25 cellular contexts compared by ENCODE assay signal in genomic region chr7:99782012-99782953, GRCh38. TPM values are rescaled to one million over a fixed set of nuclear protein-coding genes. Genes with fewer than 3 reads are reported as not detected.
"Had no signal": no experiment of that assay in that cellular context is flagged by ENCODE, and none has a peak within 500 bp of the region (broad histone marks: within the 10 kb centered on the region; RNA-seq: fewer than 3 reads in every experiment).

No MANE protein-coding gene starts in this region.

- H3K27ac ChIP-seq: cardiac muscle cell, epithelial cell of prostate, foreskin keratinocyte, tibial artery, uterus, VCaP had no signal

- H3K4me3 ChIP-seq: cardiac muscle cell, tibial artery, uterus had no signal

- H3K4me1 ChIP-seq: tibial artery, uterus had no signal

- ATAC-seq: effector memory CD8-positive, alpha-beta T cell; foreskin keratinocyte; T-helper 17 cell had no signal

- DNase-seq: activated CD4-positive, alpha-beta T cell treated with anti-CD3 and anti-CD28 coated beads, Interleukin-2, amount 50 U/mL, for 48 hours; activated naive CD8-positive, alpha-beta T cell treated with anti-CD3 and anti-CD28 coated beads for 36 hours; amniotic stem cell; dermis blood vessel endothelial cell; effector memory CD8-positive, alpha-beta T cell; foreskin keratinocyte; hypothalamus; midbrain; nephron progenitor cell; stimulated activated CD4-positive, alpha-beta T cell treated with anti-CD3 and anti-CD28 coated beads, Interleukin-2, amount 100 ng/mL, for 24 hours; stimulated activated naive CD4-positive, alpha-beta T cell treated with Interleukin-2 at 50 U/mL for 16 hours; T-helper 17 cell; tibial artery; uterus had no signal

- H3K27me3 ChIP-seq: cardiac muscle cell, foreskin keratinocyte, tibial artery, uterus had no signal

- FAIRE-seq: keratinocyte had no signal

- H3K36me3 ChIP-seq: cardiac muscle cell, tibial artery, uterus had no signal

- H3K9me3 ChIP-seq: tibial artery, uterus had no signal

RNA-seq across cellular contexts. Expression of gene CYP3A4, which starts 1.7 kb away (rescaled TPM):
- total RNA-seq: activated naive CD8-positive, alpha-beta T cell treated with anti-CD3 and anti-CD28 coated beads for 36 hours; cardiac muscle cell; dermis blood vessel endothelial cell; foreskin keratinocyte; lung microvascular endothelial cell; progenitor cell of endocrine pancreas; skeletal muscle tissue; T-helper 17 cell had no signal
- polyA plus RNA-seq: cardiac muscle cell, fibroblast of lung, foreskin keratinocyte, keratinocyte had no signal

RNA-seq across cellular contexts. Expression of gene CYP3A43, which starts 45.5 kb away (rescaled TPM):
- total RNA-seq: activated naive CD8-positive, alpha-beta T cell treated with anti-CD3 and anti-CD28 coated beads for 36 hours; cardiac muscle cell; dermis blood vessel endothelial cell; fibroblast of lung; foreskin keratinocyte; lung microvascular endothelial cell; myocyte; omental fat pad; progenitor cell of endocrine pancreas; skeletal muscle tissue; subcutaneous adipose tissue; T-helper 17 cell had no signal
- polyA plus RNA-seq: fibroblast of lung, foreskin keratinocyte, keratinocyte had no signal

RNA-seq across cellular contexts. Expression of gene CYP3A7, which starts 47.3 kb away (rescaled TPM):
- total RNA-seq: activated naive CD8-positive, alpha-beta T cell treated with anti-CD3 and anti-CD28 coated beads for 36 hours; cardiac muscle cell; dermis blood vessel endothelial cell; foreskin keratinocyte; lung microvascular endothelial cell; progenitor cell of endocrine pancreas; subcutaneous adipose tissue; T-helper 17 cell had no signal
- polyA plus RNA-seq: foreskin keratinocyte, keratinocyte had no signal
